10 cellular contexts compared by ENCODE assay signal in genomic region chr4:148883891-148884290, GRCh38.
"Had no signal": no experiment of that assay in that cellular context is flagged by ENCODE, and none has a peak within 500 bp of the region (broad histone marks: within the 10 kb centered on the region; RNA-seq: fewer than 3 reads in every experiment).

No MANE protein-coding gene starts in this region.

- H3K4me1 Mint-ChIP-seq: IgD-negative memory B cell had no signal

- H3K9me3 ChIP-seq: HAP-1 had no signal

- H3K9ac ChIP-seq: GM23248, KMS-11 had no signal

- H3K27ac ChIP-seq: GM23248, HL-60, KMS-11 had no signal

- H2AFZ ChIP-seq: GM23248 had no signal

- H3K4me3 Mint-ChIP-seq: HFFc6, IgD-negative memory B cell had no signal

- H3K36me3 ChIP-seq: HAP-1 had no signal

- H3K4me2 ChIP-seq: KMS-11 had no signal

- FAIRE-seq: H54, HepG2 had no signal

- DNase-seq: GM23248, GOT3, HFFc6, KBM-7 had no signal

- H3K27ac Mint-ChIP-seq: HFFc6, IgD-negative memory B cell had no signal

- H3K4me3 ChIP-seq: GM23248, HAP-1 had no signal
